10 cellular contexts compared by ENCODE assay signal in genomic region chr12:79121486-79121885, GRCh38.
DNase-seq lines count a peak whose midpoint lies in the region; ATAC-seq and TF ChIP-seq lines count a peak whose summit lies in the region.
"Had no signal": no experiment of that assay in that cellular context is flagged by ENCODE, and none has a peak within 500 bp of the region (broad histone marks: within the 10 kb centered on the region; RNA-seq: fewer than 3 reads in every experiment).

No MANE protein-coding gene starts in this region.

- H3K27ac ChIP-seq in breast epithelium (no peak overlapping the region), WERI-Rb-1 (no peak overlapping the region)
- H3K27ac ChIP-seq: HL-60 had no signal

- ATAC-seq in HG02981 (IDR thresholded peaks at IDR 0.05; ENCODE audit: unreplicated experiment), result peak; percentile 72
- no peak for ATAC-seq in esophagus mucosa

- H3K27me3 Mint-ChIP-seq in MCF 10A (ENCODE audit: insufficient read depth, unreplicated experiment) (no peaks in the 10 kb centered on the region), type B pancreatic cell (no peaks in the 10 kb centered on the region)
- H3K27me3 Mint-ChIP-seq: CD4-positive, CD25-positive, alpha-beta regulatory T cell had no signal

- H3K27ac Mint-ChIP-seq in MCF 10A (ENCODE audit: low read depth, unreplicated experiment) (no peak overlapping the region), type B pancreatic cell (no peak overlapping the region)
- H3K27ac Mint-ChIP-seq: CD4-positive, CD25-positive, alpha-beta regulatory T cell had no signal

- TF ChIP-seq CTCF in MCF 10A (IDR thresholded peaks at IDR 0.05; ENCODE audit: unreplicated experiment), result peak; percentile 25
- TF ChIP-seq CTCF in breast epithelium (IDR thresholded peaks at IDR 0.05), result no peak
- peak; percentile 35; the same call in 1 of the 2 replicates for TF ChIP-seq CTCF in WERI-Rb-1 (IDR thresholded peaks at IDR 0.05; ENCODE audit: low read depth, low read length)
- TF ChIP-seq CTCF in type B pancreatic cell (conservative IDR thresholded peaks at IDR 0.05), result peak; percentile 66

- no peaks in the 10 kb centered on the region for H3K27me3 ChIP-seq in breast epithelium
- H3K27me3 ChIP-seq in WERI-Rb-1 (ENCODE audit: insufficient read depth, low read depth, severe bottlenecking), result no peaks in the 10 kb centered on the region

- intact Hi-C loops in MCF 10A (cut with micrococcal nuclease) (no loop called here), breast epithelium (cut with DNase I; ENCODE audit: low total_unique reads) (no loop called here)

- H3K4me1 Mint-ChIP-seq in MCF 10A (ENCODE audit: insufficient read depth, unreplicated experiment) (no peaks in the 10 kb centered on the region), type B pancreatic cell (ENCODE audit: unreplicated experiment) (peaks cover 4% of the 10 kb centered on the region)
- H3K4me1 Mint-ChIP-seq: CD4-positive, CD25-positive, alpha-beta regulatory T cell had no signal

- no peaks in the 10 kb centered on the region for H3K36me3 ChIP-seq in breast epithelium
- no peaks in the 10 kb centered on the region for H3K36me3 ChIP-seq in WERI-Rb-1

- CTCF ChIA-PET in MCF 10A (lab: Yijun Ruan, JAX), result interaction anchor here (0.6 kb wide), 3 partner anchors 53 to 225 kb away, joined by 3 to 4 read pairs (median 3); no protein-coding TSS in a partner anchor

- H3K4me3 ChIP-seq in breast epithelium, result no peak overlapping the region
- no peak overlapping the region for H3K4me3 ChIP-seq in WERI-Rb-1 (ENCODE audit: low read depth, low read length)

- no peak for TF ChIP-seq POLR2A in breast epithelium (IDR thresholded peaks at IDR 0.05)

- POLR2A ChIA-PET in MCF 10A (lab: Yijun Ruan, JAX), result interaction anchor here (0.6 kb wide), 1 partner anchor 1496 kb away, joined by 3 read pairs; no protein-coding TSS in a partner anchor

- no TSS peak for BruUV-seq in MCF 10A (replicated peaks; lab: Mats Ljungman, UMichigan)

- no peaks in the 10 kb centered on the region for H3K9me3 Mint-ChIP-seq in MCF 10A (ENCODE audit: unreplicated experiment)
- no peaks in the 10 kb centered on the region for H3K9me3 Mint-ChIP-seq in type B pancreatic cell

- no peak overlapping the region for H3K4me3 Mint-ChIP-seq in MCF 10A (ENCODE audit: unreplicated experiment)
- no peak overlapping the region for H3K4me3 Mint-ChIP-seq in type B pancreatic cell
- H3K4me3 Mint-ChIP-seq: CD4-positive, CD25-positive, alpha-beta regulatory T cell had no signal

- peak; percentile 34 for DNase-seq in MCF 10A (ENCODE audit: unreplicated experiment)
- DNase-seq in breast epithelium (ENCODE audit: low spot score in 2 of 2), result no peak
- DNase-seq in WERI-Rb-1, result peak; percentile 8
- DNase-seq in type B pancreatic cell (ENCODE audit: extremely low spot score, unreplicated experiment), result no peak
- no peak for DNase-seq in medulla oblongata (ENCODE audit: extremely low spot score)
- no peak for DNase-seq in stimulated activated CD4-positive, alpha-beta T cell treated with anti-CD3 and anti-CD28 coated beads, Interleukin-15, amount 100 ng/mL, for 24 hours
- DNase-seq: CD4-positive, CD25-positive, alpha-beta regulatory T cell had no signal

- no peaks in the 10 kb centered on the region for H3K36me3 Mint-ChIP-seq in MCF 10A (ENCODE audit: insufficient read depth, unreplicated experiment)
- H3K36me3 Mint-ChIP-seq in type B pancreatic cell, result peaks cover 11% of the 10 kb centered on the region
- H3K36me3 Mint-ChIP-seq: CD4-positive, CD25-positive, alpha-beta regulatory T cell had no signal

- H3K4me1 ChIP-seq in breast epithelium, result no peaks in the 10 kb centered on the region

- H3K9me3 ChIP-seq in breast epithelium (no peaks in the 10 kb centered on the region), WERI-Rb-1 (ENCODE audit: severe bottlenecking) (no peaks in the 10 kb centered on the region)

Comparison
In these comparisons a context has a peak if more than half of its experiments do, and no peak if none do; other contexts are left out.
1. DNase-seq: peak in MCF 10A (single experiment) and WERI-Rb-1 (single experiment); none in breast epithelium (0 of 2), type B pancreatic cell (single experiment), medulla oblongata (single experiment) and stimulated activated CD4-positive, alpha-beta T cell treated with anti-CD3 and anti-CD28 coated beads, Interleukin-15, amount 100 ng/mL, for 24 hours (single experiment).
2. CTCF ChIP-seq: peak in MCF 10A (single experiment), WERI-Rb-1 (single experiment) and type B pancreatic cell (single experiment); none in breast epithelium (0 of 3).